Comparison of ENCODE assay signal across 8 cellular contexts in genomic region chr10:23413629-23414089, GRCh38.
DNase-seq lines count a peak whose midpoint lies in the region; ATAC-seq lines count a peak whose summit lies in the region.

No MANE protein-coding gene starts in this region.

- DNase-seq in germinal center (ENCODE audit: low spot score) (peak; percentile 50), NCI-H187 treated with DMSO at 0.1 percent for 48 hours (lab: John Stamatoyannopoulos, UW) (no peak), NCI-H2029 (lab: John Stamatoyannopoulos, UW) (no peak), HCEC 1CT (no peak)
- DNase-seq in stimulated activated CD4-positive, alpha-beta T cell treated with anti-CD3 and anti-CD28 coated beads, Interleukin-15, amount 100 ng/mL, for 24 hours, result no peak

- peak; percentile 96 for ATAC-seq in GM18517 (IDR thresholded peaks at IDR 0.05; ENCODE audit: unreplicated experiment)
- peak; percentile 92 for ATAC-seq in GM21576 (IDR thresholded peaks at IDR 0.05; ENCODE audit: unreplicated experiment)
- ATAC-seq in HG03432 (IDR thresholded peaks at IDR 0.05; ENCODE audit: unreplicated experiment), result peak; percentile 96
